Comparison of ENCODE assay signal across 12 cellular contexts in genomic region chr11:122523841-122524531, GRCh38.
DNase-seq lines count a peak whose midpoint lies in the region; ATAC-seq and TF ChIP-seq lines count a peak whose summit lies in the region.
"Had no signal": no experiment of that assay in that cellular context is flagged by ENCODE, and none has a peak within 500 bp of the region (broad histone marks: within the 10 kb centered on the region; RNA-seq: fewer than 3 reads in every experiment).

No MANE protein-coding gene starts in this region.

- H3K4me3 Mint-ChIP-seq in MCF 10A (ENCODE audit: unreplicated experiment): no peak overlapping the region
- peak overlapping the region; percentile 36; the same call in 1 of the 2 replicates for H3K4me3 Mint-ChIP-seq in WTC11
- peak overlapping the region; percentile 72 for H3K4me3 Mint-ChIP-seq in type B pancreatic cell
- no peak overlapping the region for H3K4me3 Mint-ChIP-seq in activated CD4-positive, alpha-beta memory T cell treated with anti-CD3 and anti-CD28 coated beads, Interleukin-2, amount 10 ng/mL, durations not matched to agents 7 days and 5 days
- H3K4me3 Mint-ChIP-seq: activated naive CD8-positive, alpha-beta T cell; stimulated activated naive B cell treated with anti-CD40 and anti-IgM and Interleukin-4, amounts not matched to agents 10 μg/mL and 1 μg/mL and 100 μg/mL, for 72 hours had no signal

- ATAC-seq in WTC11: peak; percentile 83
- ATAC-seq: K562; stimulated activated naive B cell treated with anti-CD40 and anti-IgM and Interleukin-4, amounts not matched to agents 10 μg/mL and 1 μg/mL and 100 μg/mL, for 72 hours had no signal

- H3K27ac Mint-ChIP-seq in MCF 10A (ENCODE audit: low read depth, unreplicated experiment) (no peak overlapping the region), WTC11 (peak overlapping the region; percentile 86; the same call in 1 of the 2 replicates), type B pancreatic cell (peak overlapping the region; percentile 82)
- H3K27ac Mint-ChIP-seq in activated CD4-positive, alpha-beta memory T cell treated with anti-CD3 and anti-CD28 coated beads, Interleukin-2, amount 10 ng/mL, durations not matched to agents 7 days and 5 days: no peak overlapping the region
- H3K27ac Mint-ChIP-seq: activated naive CD8-positive, alpha-beta T cell; stimulated activated naive B cell treated with anti-CD40 and anti-IgM and Interleukin-4, amounts not matched to agents 10 μg/mL and 1 μg/mL and 100 μg/mL, for 72 hours had no signal

- DNase-seq in MCF 10A (ENCODE audit: unreplicated experiment): peak; percentile 28
- DNase-seq in breast epithelium (ENCODE audit: low spot score in 2 of 2): no peak
- no peak for DNase-seq in WTC11 (ENCODE audit: low spot score)
- DNase-seq in iPS-NIHi7 (ENCODE audit: extremely low spot score): peak; percentile 54
- DNase-seq in type B pancreatic cell (ENCODE audit: extremely low spot score, unreplicated experiment): no peak
- no peak for DNase-seq in ACHN
- no peak for DNase-seq in activated CD4-positive, alpha-beta memory T cell treated with anti-CD3 and anti-CD28 coated beads, Interleukin-2, amount 10 ng/mL, durations not matched to agents 7 days and 5 days
- no peak for DNase-seq in GM13976 (ENCODE audit: low spot score)
- DNase-seq: spleen; stimulated activated naive B cell treated with anti-CD40 and anti-IgM and Interleukin-4, amounts not matched to agents 10 μg/mL and 1 μg/mL and 100 μg/mL, for 72 hours had no signal

- no peaks in the 10 kb centered on the region for H3K36me3 ChIP-seq in breast epithelium
- H3K36me3 ChIP-seq: spleen had no signal

- H3K9me3 ChIP-seq in breast epithelium: no peaks in the 10 kb centered on the region
- H3K9me3 ChIP-seq: spleen had no signal

- H3K27me3 Mint-ChIP-seq in MCF 10A (ENCODE audit: insufficient read depth, unreplicated experiment) (peaks cover 11% of the 10 kb centered on the region), WTC11 (ENCODE audit: low read depth) (no peaks in the 10 kb centered on the region), type B pancreatic cell (peaks cover 7% of the 10 kb centered on the region)
- H3K27me3 Mint-ChIP-seq in activated CD4-positive, alpha-beta memory T cell treated with anti-CD3 and anti-CD28 coated beads, Interleukin-2, amount 10 ng/mL, durations not matched to agents 7 days and 5 days: peaks cover 16% of the 10 kb centered on the region

- no peaks in the 10 kb centered on the region for H3K4me1 ChIP-seq in breast epithelium

- H3K9me3 Mint-ChIP-seq in MCF 10A (ENCODE audit: unreplicated experiment) (peaks cover 11% of the 10 kb centered on the region), WTC11 (peaks cover 36% of the 10 kb centered on the region), type B pancreatic cell (peaks cover 4% of the 10 kb centered on the region)
- no peaks in the 10 kb centered on the region for H3K9me3 Mint-ChIP-seq in activated CD4-positive, alpha-beta memory T cell treated with anti-CD3 and anti-CD28 coated beads, Interleukin-2, amount 10 ng/mL, durations not matched to agents 7 days and 5 days

- no peaks in the 10 kb centered on the region for H3K27me3 ChIP-seq in breast epithelium

- POLR2A ChIA-PET in MCF 10A (lab: Yijun Ruan, JAX): interaction anchor here (0.6 kb wide), 2 partner anchors 536 to 1956 kb away, joined by 3 read pairs; no protein-coding TSS in a partner anchor
- POLR2A ChIA-PET in WTC11 (lab: Charles Lee): interaction anchor here (0.6 kb wide), 1 partner anchor 96 kb away, joined by 3 read pairs; no protein-coding TSS in a partner anchor
- POLR2A ChIA-PET in activated CD4-positive, alpha-beta memory T cell treated with anti-CD3 and anti-CD28 coated beads, Interleukin-2, amount 10 ng/mL, durations not matched to agents 7 days and 5 days (lab: Charles Lee): interaction anchor here (0.6 kb wide), 1 partner anchor 9 kb away, joined by 3 read pairs; no protein-coding TSS in a partner anchor

- H3K36me3 Mint-ChIP-seq in MCF 10A (ENCODE audit: insufficient read depth, unreplicated experiment): peaks cover 5% of the 10 kb centered on the region
- H3K36me3 Mint-ChIP-seq in WTC11: peaks cover 5% of the 10 kb centered on the region; the same call in 1 of the 2 replicates
- peaks cover 4% of the 10 kb centered on the region for H3K36me3 Mint-ChIP-seq in type B pancreatic cell
- no peaks in the 10 kb centered on the region for H3K36me3 Mint-ChIP-seq in activated CD4-positive, alpha-beta memory T cell treated with anti-CD3 and anti-CD28 coated beads, Interleukin-2, amount 10 ng/mL, durations not matched to agents 7 days and 5 days (ENCODE audit: low read depth)
- H3K36me3 Mint-ChIP-seq: activated naive CD8-positive, alpha-beta T cell; stimulated activated naive B cell treated with anti-CD40 and anti-IgM and Interleukin-4, amounts not matched to agents 10 μg/mL and 1 μg/mL and 100 μg/mL, for 72 hours had no signal

- BruUV-seq in MCF 10A (replicated peaks; lab: Mats Ljungman, UMichigan): no TSS peak

- CTCF ChIA-PET in MCF 10A (lab: Yijun Ruan, JAX): no interaction called here
- CTCF ChIA-PET in WTC11 (lab: Charles Lee): interaction anchor here (1.6 to 2.0 kb wide), 3 partner anchors 18 to 56 kb away, joined by 3 to 8 read pairs (median 7); no protein-coding TSS in a partner anchor
- CTCF ChIA-PET in activated CD4-positive, alpha-beta memory T cell treated with anti-CD3 and anti-CD28 coated beads, Interleukin-2, amount 10 ng/mL, durations not matched to agents 7 days and 5 days (lab: Charles Lee): no interaction called here

- H3K27ac ChIP-seq in breast epithelium: peak overlapping the region in 1 of 2 donors; percentile 44

- TF ChIP-seq POLR2A in breast epithelium (IDR thresholded peaks at IDR 0.05): no peak

- no peaks in the 10 kb centered on the region for H3K4me1 Mint-ChIP-seq in MCF 10A (ENCODE audit: insufficient read depth, unreplicated experiment)
- peaks cover 48% of the 10 kb centered on the region for H3K4me1 Mint-ChIP-seq in WTC11
- H3K4me1 Mint-ChIP-seq in type B pancreatic cell (ENCODE audit: unreplicated experiment): peaks cover 40% of the 10 kb centered on the region
- H3K4me1 Mint-ChIP-seq in activated CD4-positive, alpha-beta memory T cell treated with anti-CD3 and anti-CD28 coated beads, Interleukin-2, amount 10 ng/mL, durations not matched to agents 7 days and 5 days: no peaks in the 10 kb centered on the region
- H3K4me1 Mint-ChIP-seq: stimulated activated naive B cell treated with anti-CD40 and anti-IgM and Interleukin-4, amounts not matched to agents 10 μg/mL and 1 μg/mL and 100 μg/mL, for 72 hours had no signal

- intact Hi-C loops in MCF 10A (cut with micrococcal nuclease) (no loop called here), breast epithelium (cut with DNase I; ENCODE audit: low total_unique reads) (no loop called here)

- no peak for TF ChIP-seq CTCF in MCF 10A (IDR thresholded peaks at IDR 0.05; ENCODE audit: unreplicated experiment)
- no peak for TF ChIP-seq CTCF in breast epithelium (IDR thresholded peaks at IDR 0.05)
- TF ChIP-seq CTCF in WTC11 (IDR thresholded peaks at IDR 0.05): no peak
- no peak for TF ChIP-seq CTCF in type B pancreatic cell (conservative IDR thresholded peaks at IDR 0.05)
- no peak for TF ChIP-seq CTCF in GM13976 (IDR thresholded peaks at IDR 0.05; ENCODE audit: borderline replicate concordance, control extremely low read depth, extremely low read depth, insufficient read depth, missing control alignments)

- in situ Hi-C loops in ACHN (cut with HindIII; ENCODE audit: low pct_ligation_motif_present, low pct_unique_long_range_greater_than_20kb, low sequenced_read_pairs) (no loop called here), GM13976 (cut with MboI; ENCODE audit: low sequenced_read_pairs, unreplicated experiment) (no loop called here)

- H3K4me3 ChIP-seq in breast epithelium: no peak overlapping the region
- H3K4me3 ChIP-seq: K562, spleen had no signal

TF ChIP-seq in WTC11, 78 proteins besides CTCF, POLR2A, EP300 and RAD21 (continues in another document):
- TF ChIP-seq NR2C2 (CRISPR knock-in tag; IDR thresholded peaks at IDR 0.05) (no peak), IRF2 (CRISPR knock-in tag; IDR thresholded peaks at IDR 0.05; ENCODE audit: borderline replicate concordance, low read depth) (no peak), ARID4B (CRISPR knock-in tag; IDR thresholded peaks at IDR 0.05; ENCODE audit: borderline replicate concordance) (no peak), SMAD4 (CRISPR knock-in tag; IDR thresholded peaks at IDR 0.05) (no peak), ELF4 (CRISPR knock-in tag; IDR thresholded peaks at IDR 0.05; ENCODE audit: low read depth) (no peak), NFATC4 (CRISPR knock-in tag; IDR thresholded peaks at IDR 0.05) (no peak)

Comparison
In these comparisons a context has a peak if more than half of its experiments do, and no peak if none do; other contexts are left out.
1. DNase-seq: peak in MCF 10A (single experiment) and iPS-NIHi7 (single experiment); none in breast epithelium (0 of 2), WTC11 (single experiment), type B pancreatic cell (single experiment), ACHN (single experiment), activated CD4-positive, alpha-beta memory T cell treated with anti-CD3 and anti-CD28 coated beads, Interleukin-2, amount 10 ng/mL, durations not matched to agents 7 days and 5 days (single experiment) and GM13976 (single experiment).
2. H3K27ac Mint-ChIP-seq: peak in WTC11 (single experiment) and type B pancreatic cell (single experiment); none in MCF 10A (single experiment) and activated CD4-positive, alpha-beta memory T cell treated with anti-CD3 and anti-CD28 coated beads, Interleukin-2, amount 10 ng/mL, durations not matched to agents 7 days and 5 days (single experiment).
3. H3K4me3 Mint-ChIP-seq: peak in WTC11 (single experiment) and type B pancreatic cell (single experiment); none in MCF 10A (single experiment) and activated CD4-positive, alpha-beta memory T cell treated with anti-CD3 and anti-CD28 coated beads, Interleukin-2, amount 10 ng/mL, durations not matched to agents 7 days and 5 days (single experiment).